ENCODE assay signal across 8 cellular contexts in genomic region chr11:65491614-65492386, GRCh38. TPM values are rescaled to one million over a fixed set of nuclear protein-coding genes. Genes with fewer than 3 reads are reported as not detected.
DNase-seq lines count a peak whose midpoint lies in the region; ATAC-seq and TF ChIP-seq lines count a peak whose summit lies in the region.

No MANE protein-coding gene starts in this region.

- peaks cover 8% of the 10 kb centered on the region for H3K27me3 Mint-ChIP-seq in neural progenitor cell (ENCODE audit: insufficient read depth, low read depth)

- peaks cover 71% of the 10 kb centered on the region for H3F3A ChIP-seq in neural progenitor cell (ENCODE audit: low read depth)

- H3K36me3 ChIP-seq in KOPT-K1 (ENCODE audit: insufficient read depth, low read length) = no peaks in the 10 kb centered on the region
- no peaks in the 10 kb centered on the region for H3K36me3 ChIP-seq in SK-N-MC (ENCODE audit: insufficient read depth, low read length)
- no peaks in the 10 kb centered on the region for H3K36me3 ChIP-seq in fibroblast of lung (ENCODE audit: control insufficient read depth, insufficient read depth, low read length)
- no peaks in the 10 kb centered on the region for H3K36me3 ChIP-seq in neural progenitor cell

- ATAC-seq in GM21360 (IDR thresholded peaks at IDR 0.05; ENCODE audit: unreplicated experiment) (no peak), HG02588 (IDR thresholded peaks at IDR 0.05; ENCODE audit: unreplicated experiment) (no peak)

- H3K27ac Mint-ChIP-seq in neural progenitor cell = peak overlapping the region; percentile 100

- H3K4me1 Mint-ChIP-seq in neural progenitor cell = peaks cover 90% of the 10 kb centered on the region

- TF ChIP-seq CTCF in fibroblast of lung (conservative IDR thresholded peaks at IDR 0.05 in 1 of 2, IDR thresholded peaks at IDR 0.05 in 1 of 2; ENCODE audit: low read depth in 1 of 2, low read length in 2 of 2) (no peak), neural progenitor cell (IDR thresholded peaks at IDR 0.05) (no peak)

- H4K20me1 ChIP-seq in fibroblast of lung (ENCODE audit: control insufficient read depth, extremely low read depth, insufficient read depth, low read length) (no peaks in the 10 kb centered on the region), neural progenitor cell (ENCODE audit: low read depth) (no peaks in the 10 kb centered on the region)

- H3K9me3 ChIP-seq in KOPT-K1 (ENCODE audit: insufficient read depth, low read length, poor library complexity, severe bottlenecking) (no peaks in the 10 kb centered on the region), SK-N-MC (ENCODE audit: low read depth, low read length) (no peaks in the 10 kb centered on the region), fibroblast of lung (ENCODE audit: control insufficient read depth, insufficient read depth, low read depth, low read length) (no peaks in the 10 kb centered on the region), neural progenitor cell (ENCODE audit: low read depth) (no peaks in the 10 kb centered on the region)

- H3K9ac ChIP-seq in SK-N-MC (ENCODE audit: insufficient read length) = peak overlapping the region; percentile 56
- peak overlapping the region; percentile 82 for H3K9ac ChIP-seq in fibroblast of lung (ENCODE audit: insufficient read depth, low read length)
- no peak overlapping the region for H3K9ac ChIP-seq in neural progenitor cell

- H3K4me2 ChIP-seq in fibroblast of lung (ENCODE audit: extremely low read depth, insufficient read depth, low read length) (peak overlapping the region; percentile 79), neural progenitor cell (peak overlapping the region; percentile 48)

- H3K36me3 Mint-ChIP-seq in neural progenitor cell = no peaks in the 10 kb centered on the region

- H3K9me3 Mint-ChIP-seq in neural progenitor cell = no peaks in the 10 kb centered on the region

- no peak overlapping the region for H2AFZ ChIP-seq in fibroblast of lung (ENCODE audit: low read length)
- no peak overlapping the region for H2AFZ ChIP-seq in neural progenitor cell (replicated peaks)

- H3K27ac ChIP-seq in KOPT-K1 (ENCODE audit: low read depth, low read length, poor library complexity, severe bottlenecking) (peak overlapping the region; percentile 10), SK-N-MC (peak overlapping the region; percentile 94), fibroblast of lung (ENCODE audit: insufficient read depth, low read length) (peak overlapping the region; percentile 100), neural progenitor cell (no peak overlapping the region)

- H3K4me1 ChIP-seq in fibroblast of lung (ENCODE audit: control insufficient read depth, extremely low read depth, insufficient read depth, low read length) = peaks cover 74% of the 10 kb centered on the region
- H3K4me1 ChIP-seq in neural progenitor cell = peaks cover 76% of the 10 kb centered on the region

- H3K27me3 ChIP-seq in fibroblast of lung (ENCODE audit: control insufficient read depth, insufficient read depth, low read length) (no peaks in the 10 kb centered on the region), neural progenitor cell (no peaks in the 10 kb centered on the region)

- peaks cover 53% of the 10 kb centered on the region for H3K79me2 ChIP-seq in fibroblast of lung (ENCODE audit: control insufficient read depth, insufficient read depth, low read length)
- peaks cover 88% of the 10 kb centered on the region for H3K79me2 ChIP-seq in neural progenitor cell (ENCODE audit: low read depth)

- peak overlapping the region; percentile 82 for H3K4me3 Mint-ChIP-seq in neural progenitor cell

- DNase-seq in DMS153 (lab: John Stamatoyannopoulos, UW) (peak; percentile 90), SK-N-MC (ENCODE audit: low read depth, low spot score) (no peak), fibroblast of lung (ENCODE audit: low read depth in 2 of 2) (peak; percentile 94 to 98), neural progenitor cell (ENCODE audit: low spot score) (peak; percentile 86), GF-D8 (lab: John Stamatoyannopoulos, UW) (no peak)

- peak overlapping the region; percentile 54; the same call in 1 of the 2 replicates for H3K4me3 ChIP-seq in SK-N-MC
- H3K4me3 ChIP-seq in fibroblast of lung (replicated peaks in 1 of 4; ENCODE audit: control extremely low read depth in 1 of 4, insufficient read depth in 1 of 4, low read depth in 3 of 4, low read length in 4 of 4) = peak overlapping the region in 1 of 4 experiments; percentile 11
- no peak overlapping the region for H3K4me3 ChIP-seq in neural progenitor cell

RNA-seq across cellular contexts. Expression of gene MALAT1, which starts 7.0 kb away (rescaled TPM):
- total RNA-seq in fibroblast of lung (14,068 and 21,991 TPM in 2 replicates), neural progenitor cell (ENCODE audit: low replicate concordance) (5,397 and 9,030 TPM in 2 replicates)
- polyA plus RNA-seq in fibroblast of lung = 482 and 583 TPM in 2 replicates
- polyA plus RNA-seq in fibroblast of lung (2012) = 274 and 335 TPM in 2 replicates
- polyA minus RNA-seq in fibroblast of lung (ENCODE audit: low replicate concordance) = 1,820 and 2,014 TPM in 2 replicates

RNA-seq across cellular contexts. Expression of gene SCYL1, which starts 33.1 kb away (rescaled TPM):
- total RNA-seq in fibroblast of lung = 73.2 and 84.6 TPM in 2 replicates
- 58.2 and 62.3 TPM in 2 replicates for polyA plus RNA-seq in fibroblast of lung
- polyA plus RNA-seq in fibroblast of lung (2012) = 71.8 and 83.3 TPM in 2 replicates
- polyA minus RNA-seq in fibroblast of lung (ENCODE audit: low replicate concordance) = 160 and 182 TPM in 2 replicates
- total RNA-seq in neural progenitor cell (ENCODE audit: low replicate concordance) = 16.9 and 45.2 TPM in 2 replicates

Comparison
In these comparisons a context has a peak if more than half of its experiments do, and no peak if none do; other contexts are left out.
1. DNase-seq: peak in DMS153 (single experiment), fibroblast of lung (2 of 2) and neural progenitor cell (single experiment); none in SK-N-MC (single experiment) and GF-D8 (single experiment).